In the genomic region with DNA sequence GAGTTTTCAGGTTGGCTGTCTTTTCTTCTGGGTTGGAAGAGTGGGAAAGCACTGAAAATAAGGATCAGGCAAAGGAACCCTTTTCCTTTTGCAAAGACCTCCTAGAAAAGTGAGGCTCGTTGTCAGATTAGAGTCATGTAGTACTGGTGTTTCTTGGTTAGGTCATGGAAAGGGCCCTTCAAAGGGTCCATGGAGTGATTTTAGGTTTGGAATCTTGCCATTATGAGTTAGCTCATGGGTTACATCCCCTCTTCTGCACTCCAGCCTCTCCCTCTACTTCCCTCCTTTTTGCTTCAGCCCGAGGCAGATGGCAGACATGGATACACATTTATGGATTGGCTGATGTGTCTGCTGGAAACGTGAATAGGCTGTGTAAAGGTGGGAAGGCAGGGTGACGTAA, we compare ENCODE assay signal across 6 cellular contexts.
"Had no signal": no experiment of that assay in that cellular context is flagged by ENCODE, and none has a peak within 500 bp of the region (broad histone marks: within the 10 kb centered on the region; RNA-seq: fewer than 3 reads in every experiment).

No MANE protein-coding gene starts in this region.

- FAIRE-seq: HepG2 had no signal

- DNase-seq: H7, HFFc6 had no signal

- H3K4me3 ChIP-seq: GM23338, HAP-1 had no signal

- H3K4me1 ChIP-seq: HAP-1 had no signal

- H3K4me2 ChIP-seq: GM23338 had no signal

- H3K9me3 ChIP-seq: HAP-1 had no signal

- H2AFZ ChIP-seq: GM23338 had no signal

- H3K27ac ChIP-seq: HL-60 had no signal

- H3K36me3 ChIP-seq: HAP-1 had no signal
